In genomic region chr12:103824845-103825244, GRCh38 we compare ENCODE assay signal across 17 cellular contexts.
"Had no signal": no experiment of that assay in that cellular context is flagged by ENCODE, and none has a peak within 500 bp of the region (broad histone marks: within the 10 kb centered on the region; RNA-seq: fewer than 3 reads in every experiment).

No MANE protein-coding gene starts in this region.

- H3K9me3 Mint-ChIP-seq: memory B cell had no signal

- H3K9me3 ChIP-seq: upper lobe of left lung had no signal

- H3K4me1 Mint-ChIP-seq: nephron progenitor cell had no signal

- H3K27ac ChIP-seq: cardiac muscle cell, left ventricle myocardium inferior, upper lobe of left lung, VCaP had no signal

- H3K27me3 Mint-ChIP-seq: memory B cell; progenitor cell of endocrine pancreas; stimulated activated naive CD8-positive, alpha-beta T cell treated with anti-CD3 and anti-CD28 coated beads, Interleukin-15, Interleukin-2, amounts not matched to agents 100 ng/mL and 50 ng/mL, for 24 hours had no signal

- H3K4me3 ChIP-seq: cardiac muscle cell, left ventricle myocardium inferior, upper lobe of left lung had no signal

- DNase-seq: activated CD4-positive, alpha-beta T cell treated with anti-CD3 and anti-CD28 coated beads for 1 hour; activated CD4-positive, alpha-beta T cell treated with anti-CD3 and anti-CD28 coated beads, Interleukin-2, amount 50 U/mL, for 48 hours; activated effector memory CD4-positive, alpha-beta T cell treated with anti-CD3 and anti-CD28 coated beads, Interleukin-2, amount 50 U/mL, for 16 hours; activated T-cell treated with anti-CD3 and anti-CD28 coated beads, Interleukin-2, amount 50 U/mL, for 4 hours; hippocampal formation; left ventricle myocardium inferior; nephron progenitor cell; occipital lobe; right cardiac atrium; T1000; upper lobe of left lung had no signal

- H3K27ac Mint-ChIP-seq: activated naive CD4-positive, alpha-beta T cell treated with anti-CD3 and anti-CD28 coated beads, Interleukin-2, amount 50 U/mL, for 72 hours; memory B cell; nephron progenitor cell; progenitor cell of endocrine pancreas; stimulated activated naive CD8-positive, alpha-beta T cell treated with anti-CD3 and anti-CD28 coated beads, Interleukin-15, Interleukin-2, amounts not matched to agents 100 ng/mL and 50 ng/mL, for 24 hours had no signal

- H3K4me3 Mint-ChIP-seq: activated T-cell treated with anti-CD3 and anti-CD28 coated beads, Interleukin-2, amount 50 U/mL, for 4 hours; memory B cell; nephron progenitor cell; stimulated activated naive CD8-positive, alpha-beta T cell treated with anti-CD3 and anti-CD28 coated beads, Interleukin-15, Interleukin-2, amounts not matched to agents 100 ng/mL and 50 ng/mL, for 24 hours had no signal

- H3K27me3 ChIP-seq: cardiac muscle cell, upper lobe of left lung had no signal

- H3K36me3 ChIP-seq: cardiac muscle cell, left ventricle myocardium inferior, upper lobe of left lung had no signal

- H3K4me1 ChIP-seq: left ventricle myocardium inferior, upper lobe of left lung had no signal

- ATAC-seq: activated naive CD4-positive, alpha-beta T cell treated with anti-CD3 and anti-CD28 coated beads, Interleukin-2, amount 50 U/mL, for 72 hours; activated T-cell treated with anti-CD3 and anti-CD28 coated beads, Interleukin-2, amount 50 U/mL, for 4 hours; right cardiac atrium had no signal
